1 cellular context compared by ENCODE assay signal in the genomic region with DNA sequence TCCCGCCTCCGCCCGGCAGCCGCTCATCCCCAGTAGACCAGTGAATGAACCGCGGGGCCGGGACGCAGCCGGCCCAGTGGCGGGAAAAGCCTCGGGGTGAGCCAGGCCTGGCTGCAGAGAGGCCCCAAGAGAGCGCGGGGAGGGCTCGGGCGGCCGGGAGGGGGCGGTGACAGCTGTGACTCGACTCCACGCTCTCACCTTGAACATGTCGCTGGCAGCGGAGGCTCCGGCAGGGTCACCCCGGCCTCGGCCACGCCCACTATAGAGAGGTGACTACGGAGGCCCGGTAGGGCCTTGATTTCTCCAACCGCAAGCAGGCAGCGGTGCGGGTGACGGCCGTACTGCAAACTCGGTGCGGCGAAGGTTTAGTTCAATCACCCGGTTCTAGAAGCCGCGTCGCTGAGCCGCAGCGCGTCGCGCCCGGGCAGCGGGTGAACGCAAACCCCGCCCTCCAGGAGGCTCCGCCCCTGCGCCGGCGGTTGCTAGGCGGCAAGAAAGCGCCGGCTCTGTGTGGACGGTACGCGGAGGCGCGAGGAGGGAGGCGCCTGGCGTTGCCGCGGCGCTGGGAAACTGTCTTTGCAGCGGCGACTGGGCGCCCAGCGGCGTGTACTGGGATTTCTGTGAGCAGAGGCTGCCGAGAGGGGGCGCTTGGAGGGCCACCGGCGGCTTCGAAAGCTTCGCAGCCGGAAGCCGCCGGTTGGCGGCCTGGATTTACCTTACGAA.
A peak's percentile ranks its signal among the peaks of the same experiment; 100 is the strongest.
TF ChIP-seq lines count a peak whose summit lies in the region.

Gene APOO (minus strand): TSS at position 443 of the 723 bp plus-strand sequence. CDS start 236 bp downstream, at position 207.
A gene with protein sequence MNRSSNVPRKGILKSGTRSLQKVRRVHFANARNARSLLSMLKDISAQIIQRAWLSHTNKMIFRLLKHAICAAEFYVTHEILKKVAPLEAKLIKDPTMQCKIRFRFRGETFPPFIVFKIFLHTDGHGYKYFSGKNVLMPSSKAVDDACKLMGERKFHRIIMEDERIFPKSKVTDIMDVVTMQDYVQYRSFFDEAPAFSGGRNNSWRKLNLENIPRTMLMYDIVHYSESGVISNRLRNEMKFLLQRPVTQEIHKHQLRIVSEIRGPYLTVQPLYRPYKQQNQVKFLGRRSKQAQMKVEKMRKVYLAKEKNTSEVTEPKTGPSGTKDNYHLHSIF (plus strand): TSS at position 511 of the 723 bp plus-strand sequence. CDS start 2,297 bp downstream, outside the sequence.

TF ChIP-seq in HepG2, 621 proteins besides CTCF, POLR2A, EP300 and RAD21 (continued from another document and continues in another):
- TF ChIP-seq MYPOP (CRISPR knock-in tag; IDR thresholded peaks at IDR 0.05) = peak; percentile 96
- peak; percentile 59; the same call in 1 of the 2 replicates for TF ChIP-seq CBFB (CRISPR knock-in tag; IDR thresholded peaks at IDR 0.05)
- no peak; the same call in 1 of the 2 replicates for TF ChIP-seq PHF21A (CRISPR knock-in tag; IDR thresholded peaks at IDR 0.05)
- TF ChIP-seq XBP1 (CRISPR knock-in tag; IDR thresholded peaks at IDR 0.05) = no peak
- TF ChIP-seq MATR3 (CRISPR knock-in tag; IDR thresholded peaks at IDR 0.05) = no peak
- TF ChIP-seq, protein P1, sequence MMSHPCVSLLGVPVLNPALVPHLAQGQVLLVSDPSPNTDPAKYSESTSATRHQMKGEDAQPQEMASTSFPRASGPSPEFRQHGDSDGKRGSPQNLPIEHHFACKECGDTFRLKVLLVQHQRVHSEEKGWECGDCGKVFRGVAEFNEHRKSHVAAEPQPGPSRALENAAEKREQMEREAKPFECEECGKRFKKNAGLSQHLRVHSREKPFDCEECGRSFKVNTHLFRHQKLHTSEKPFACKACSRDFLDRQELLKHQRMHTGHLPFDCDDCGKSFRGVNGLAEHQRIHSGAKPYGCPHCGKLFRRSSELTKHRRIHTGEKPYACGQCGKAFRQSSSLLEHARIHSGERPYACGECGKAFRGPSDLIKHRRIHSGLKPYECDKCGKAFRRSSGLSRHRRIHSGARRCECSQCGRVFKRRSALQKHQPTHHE (CRISPR knock-in tag; IDR thresholded peaks at IDR 0.05; ENCODE audit: borderline replicate concordance) = no peak
- TF ChIP-seq ZNF354B (CRISPR knock-in tag; IDR thresholded peaks at IDR 0.05) = no peak
- peak; percentile 74 for TF ChIP-seq RBFOX2 (IDR thresholded peaks at IDR 0.05; ENCODE audit: low read depth, low read length)
- TF ChIP-seq ZNF180 (CRISPR knock-in tag; IDR thresholded peaks at IDR 0.05; ENCODE audit: borderline replicate concordance, low read depth) = no peak
- no peak; the same call in 1 of the 2 replicates for TF ChIP-seq KAT7 (CRISPR knock-in tag; IDR thresholded peaks at IDR 0.05; ENCODE audit: borderline replicate concordance)
- no peak for TF ChIP-seq ZNF207 (IDR thresholded peaks at IDR 0.05; ENCODE audit: borderline replicate concordance)
- TF ChIP-seq ZNF329 (CRISPR knock-in tag; IDR thresholded peaks at IDR 0.05; ENCODE audit: low read depth) = no peak
- TF ChIP-seq GPN1 (CRISPR knock-in tag; IDR thresholded peaks at IDR 0.05; ENCODE audit: borderline replicate concordance) = no peak
- TF ChIP-seq, protein P2, sequence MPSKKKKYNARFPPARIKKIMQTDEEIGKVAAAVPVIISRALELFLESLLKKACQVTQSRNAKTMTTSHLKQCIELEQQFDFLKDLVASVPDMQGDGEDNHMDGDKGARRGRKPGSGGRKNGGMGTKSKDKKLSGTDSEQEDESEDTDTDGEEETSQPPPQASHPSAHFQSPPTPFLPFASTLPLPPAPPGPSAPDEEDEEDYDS (CRISPR knock-in tag; IDR thresholded peaks at IDR 0.05) = peak; percentile 26; the same call in 1 of the 2 replicates
- no peak for TF ChIP-seq TCF7 (IDR thresholded peaks at IDR 0.05; ENCODE audit: low read depth)
- no peak for TF ChIP-seq NR2F6 (IDR thresholded peaks at IDR 0.05)
- TF ChIP-seq NR2F6 (CRISPR knock-in tag; IDR thresholded peaks at IDR 0.05) = no peak
- TF ChIP-seq, protein P3, sequence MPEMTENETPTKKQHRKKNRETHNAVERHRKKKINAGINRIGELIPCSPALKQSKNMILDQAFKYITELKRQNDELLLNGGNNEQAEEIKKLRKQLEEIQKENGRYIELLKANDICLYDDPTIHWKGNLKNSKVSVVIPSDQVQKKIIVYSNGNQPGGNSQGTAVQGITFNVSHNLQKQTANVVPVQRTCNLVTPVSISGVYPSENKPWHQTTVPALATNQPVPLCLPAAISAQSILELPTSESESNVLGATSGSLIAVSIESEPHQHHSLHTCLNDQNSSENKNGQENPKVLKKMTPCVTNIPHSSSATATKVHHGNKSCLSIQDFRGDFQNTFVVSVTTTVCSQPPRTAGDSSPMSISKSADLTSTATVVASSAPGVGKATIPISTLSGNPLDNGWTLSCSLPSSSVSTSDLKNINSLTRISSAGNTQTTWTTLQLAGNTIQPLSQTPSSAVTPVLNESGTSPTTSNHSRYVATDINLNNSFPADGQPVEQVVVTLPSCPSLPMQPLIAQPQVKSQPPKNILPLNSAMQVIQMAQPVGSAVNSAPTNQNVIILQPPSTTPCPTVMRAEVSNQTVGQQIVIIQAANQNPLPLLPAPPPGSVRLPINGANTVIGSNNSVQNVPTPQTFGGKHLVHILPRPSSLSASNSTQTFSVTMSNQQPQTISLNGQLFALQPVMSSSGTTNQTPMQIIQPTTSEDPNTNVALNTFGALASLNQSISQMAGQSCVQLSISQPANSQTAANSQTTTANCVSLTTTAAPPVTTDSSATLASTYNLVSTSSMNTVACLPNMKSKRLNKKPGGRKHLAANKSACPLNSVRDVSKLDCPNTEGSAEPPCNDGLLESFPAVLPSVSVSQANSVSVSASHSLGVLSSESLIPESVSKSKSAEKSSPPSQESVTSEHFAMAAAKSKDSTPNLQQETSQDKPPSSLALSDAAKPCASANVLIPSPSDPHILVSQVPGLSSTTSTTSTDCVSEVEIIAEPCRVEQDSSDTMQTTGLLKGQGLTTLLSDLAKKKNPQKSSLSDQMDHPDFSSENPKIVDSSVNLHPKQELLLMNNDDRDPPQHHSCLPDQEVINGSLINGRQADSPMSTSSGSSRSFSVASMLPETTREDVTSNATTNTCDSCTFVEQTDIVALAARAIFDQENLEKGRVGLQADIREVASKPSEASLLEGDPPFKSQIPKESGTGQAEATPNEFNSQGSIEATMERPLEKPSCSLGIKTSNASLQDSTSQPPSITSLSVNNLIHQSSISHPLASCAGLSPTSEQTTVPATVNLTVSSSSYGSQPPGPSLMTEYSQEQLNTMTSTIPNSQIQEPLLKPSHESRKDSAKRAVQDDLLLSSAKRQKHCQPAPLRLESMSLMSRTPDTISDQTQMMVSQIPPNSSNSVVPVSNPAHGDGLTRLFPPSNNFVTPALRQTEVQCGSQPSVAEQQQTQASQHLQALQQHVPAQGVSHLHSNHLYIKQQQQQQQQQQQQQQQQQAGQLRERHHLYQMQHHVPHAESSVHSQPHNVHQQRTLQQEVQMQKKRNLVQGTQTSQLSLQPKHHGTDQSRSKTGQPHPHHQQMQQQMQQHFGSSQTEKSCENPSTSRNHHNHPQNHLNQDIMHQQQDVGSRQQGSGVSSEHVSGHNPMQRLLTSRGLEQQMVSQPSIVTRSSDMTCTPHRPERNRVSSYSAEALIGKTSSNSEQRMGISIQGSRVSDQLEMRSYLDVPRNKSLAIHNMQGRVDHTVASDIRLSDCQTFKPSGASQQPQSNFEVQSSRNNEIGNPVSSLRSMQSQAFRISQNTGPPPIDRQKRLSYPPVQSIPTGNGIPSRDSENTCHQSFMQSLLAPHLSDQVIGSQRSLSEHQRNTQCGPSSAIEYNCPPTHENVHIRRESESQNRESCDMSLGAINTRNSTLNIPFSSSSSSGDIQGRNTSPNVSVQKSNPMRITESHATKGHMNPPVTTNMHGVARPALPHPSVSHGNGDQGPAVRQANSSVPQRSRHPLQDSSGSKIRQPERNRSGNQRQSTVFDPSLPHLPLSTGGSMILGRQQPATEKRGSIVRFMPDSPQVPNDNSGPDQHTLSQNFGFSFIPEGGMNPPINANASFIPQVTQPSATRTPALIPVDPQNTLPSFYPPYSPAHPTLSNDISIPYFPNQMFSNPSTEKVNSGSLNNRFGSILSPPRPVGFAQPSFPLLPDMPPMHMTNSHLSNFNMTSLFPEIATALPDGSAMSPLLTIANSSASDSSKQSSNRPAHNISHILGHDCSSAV (CRISPR knock-in tag; IDR thresholded peaks at IDR 0.05; ENCODE audit: borderline replicate concordance) = no peak
- TF ChIP-seq EHMT2 (IDR thresholded peaks at IDR 0.05; ENCODE audit: borderline replicate concordance, low read depth, low read length) = no peak
- TF ChIP-seq, protein P4, sequence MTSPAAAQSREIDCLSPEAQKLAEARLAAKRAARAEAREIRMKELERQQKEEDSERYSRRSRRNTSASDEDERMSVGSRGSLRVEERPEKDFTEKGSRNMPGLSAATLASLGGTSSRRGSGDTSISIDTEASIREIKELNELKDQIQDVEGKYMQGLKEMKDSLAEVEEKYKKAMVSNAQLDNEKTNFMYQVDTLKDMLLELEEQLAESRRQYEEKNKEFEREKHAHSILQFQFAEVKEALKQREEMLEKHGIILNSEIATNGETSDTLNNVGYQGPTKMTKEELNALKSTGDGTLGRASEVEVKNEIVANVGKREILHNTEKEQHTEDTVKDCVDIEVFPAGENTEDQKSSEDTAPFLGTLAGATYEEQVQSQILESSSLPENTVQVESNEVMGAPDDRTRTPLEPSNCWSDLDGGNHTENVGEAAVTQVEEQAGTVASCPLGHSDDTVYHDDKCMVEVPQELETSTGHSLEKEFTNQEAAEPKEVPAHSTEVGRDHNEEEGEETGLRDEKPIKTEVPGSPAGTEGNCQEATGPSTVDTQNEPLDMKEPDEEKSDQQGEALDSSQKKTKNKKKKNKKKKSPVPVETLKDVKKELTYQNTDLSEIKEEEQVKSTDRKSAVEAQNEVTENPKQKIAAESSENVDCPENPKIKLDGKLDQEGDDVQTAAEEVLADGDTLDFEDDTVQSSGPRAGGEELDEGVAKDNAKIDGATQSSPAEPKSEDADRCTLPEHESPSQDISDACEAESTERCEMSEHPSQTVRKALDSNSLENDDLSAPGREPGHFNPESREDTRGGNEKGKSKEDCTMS (CRISPR knock-in tag; conservative IDR thresholded peaks at IDR 0.05) = no peak
- no peak for TF ChIP-seq ZNF720 (CRISPR knock-in tag; IDR thresholded peaks at IDR 0.05)
- no peak for TF ChIP-seq ZXDC (CRISPR knock-in tag; IDR thresholded peaks at IDR 0.05)
- TF ChIP-seq, protein P5, sequence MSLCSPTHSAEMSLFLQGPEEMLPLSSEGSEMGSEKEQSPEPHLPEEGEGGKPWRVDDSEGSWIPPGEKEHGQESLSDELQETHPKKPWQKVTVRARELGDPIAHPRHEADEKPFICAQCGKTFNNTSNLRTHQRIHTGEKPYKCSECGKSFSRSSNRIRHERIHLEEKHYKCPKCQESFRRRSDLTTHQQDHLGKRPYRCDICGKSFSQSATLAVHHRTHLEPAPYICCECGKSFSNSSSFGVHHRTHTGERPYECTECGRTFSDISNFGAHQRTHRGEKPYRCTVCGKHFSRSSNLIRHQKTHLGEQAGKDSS (CRISPR knock-in tag; IDR thresholded peaks at IDR 0.05; ENCODE audit: borderline replicate concordance, low read depth) = 0 out of 2 replicates have a peak, but pooled peaks have one; percentile 15
- TF ChIP-seq HNF4G (IDR thresholded peaks at IDR 0.05; ENCODE audit: borderline replicate concordance, low read depth, low read length) = no peak
- TF ChIP-seq HNF4G (CRISPR knock-in tag; IDR thresholded peaks at IDR 0.05; ENCODE audit: borderline replicate concordance, low read depth) = no peak
- TF ChIP-seq, protein P6, sequence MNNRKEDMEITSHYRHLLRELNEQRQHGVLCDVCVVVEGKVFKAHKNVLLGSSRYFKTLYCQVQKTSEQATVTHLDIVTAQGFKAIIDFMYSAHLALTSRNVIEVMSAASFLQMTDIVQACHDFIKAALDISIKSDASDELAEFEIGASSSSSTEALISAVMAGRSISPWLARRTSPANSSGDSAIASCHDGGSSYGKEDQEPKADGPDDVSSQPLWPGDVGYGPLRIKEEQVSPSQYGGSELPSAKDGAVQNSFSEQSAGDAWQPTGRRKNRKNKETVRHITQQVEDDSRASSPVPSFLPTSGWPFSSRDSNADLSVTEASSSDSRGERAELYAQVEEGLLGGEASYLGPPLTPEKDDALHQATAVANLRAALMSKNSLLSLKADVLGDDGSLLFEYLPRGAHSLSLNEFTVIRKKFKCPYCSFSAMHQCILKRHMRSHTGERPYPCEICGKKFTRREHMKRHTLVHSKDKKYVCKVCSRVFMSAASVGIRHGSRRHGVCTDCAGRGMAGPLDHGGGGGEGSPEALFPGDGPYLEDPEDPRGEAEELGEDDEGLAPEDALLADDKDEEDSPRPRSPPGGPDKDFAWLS (CRISPR knock-in tag; IDR thresholded peaks at IDR 0.05; ENCODE audit: borderline replicate concordance) = no peak
- no peak for TF ChIP-seq ZFP1 (CRISPR knock-in tag; IDR thresholded peaks at IDR 0.05)
- no peak for TF ChIP-seq NFRKB (IDR thresholded peaks at IDR 0.05)
- TF ChIP-seq KDM5B (CRISPR knock-in tag; IDR thresholded peaks at IDR 0.05; ENCODE audit: borderline replicate concordance) = peak; percentile 22; the same call in 1 of the 2 replicates
- no peak for TF ChIP-seq ZNF235 (CRISPR knock-in tag; IDR thresholded peaks at IDR 0.05; ENCODE audit: borderline replicate concordance)
- TF ChIP-seq MAFG (CRISPR knock-in tag; IDR thresholded peaks at IDR 0.05) = no peak
- TF ChIP-seq REXO4 (CRISPR knock-in tag; IDR thresholded peaks at IDR 0.05; ENCODE audit: borderline replicate concordance) = no peak
- no peak for TF ChIP-seq NCOR1 (IDR thresholded peaks at IDR 0.05; ENCODE audit: borderline replicate concordance, low read length)
- TF ChIP-seq ZNF260 (CRISPR knock-in tag; IDR thresholded peaks at IDR 0.05; ENCODE audit: borderline replicate concordance, low read depth) = no peak
- TF ChIP-seq SNAPC2 (CRISPR knock-in tag; IDR thresholded peaks at IDR 0.05) = no peak
